1 cellular context compared by ENCODE assay signal in the genomic region with DNA sequence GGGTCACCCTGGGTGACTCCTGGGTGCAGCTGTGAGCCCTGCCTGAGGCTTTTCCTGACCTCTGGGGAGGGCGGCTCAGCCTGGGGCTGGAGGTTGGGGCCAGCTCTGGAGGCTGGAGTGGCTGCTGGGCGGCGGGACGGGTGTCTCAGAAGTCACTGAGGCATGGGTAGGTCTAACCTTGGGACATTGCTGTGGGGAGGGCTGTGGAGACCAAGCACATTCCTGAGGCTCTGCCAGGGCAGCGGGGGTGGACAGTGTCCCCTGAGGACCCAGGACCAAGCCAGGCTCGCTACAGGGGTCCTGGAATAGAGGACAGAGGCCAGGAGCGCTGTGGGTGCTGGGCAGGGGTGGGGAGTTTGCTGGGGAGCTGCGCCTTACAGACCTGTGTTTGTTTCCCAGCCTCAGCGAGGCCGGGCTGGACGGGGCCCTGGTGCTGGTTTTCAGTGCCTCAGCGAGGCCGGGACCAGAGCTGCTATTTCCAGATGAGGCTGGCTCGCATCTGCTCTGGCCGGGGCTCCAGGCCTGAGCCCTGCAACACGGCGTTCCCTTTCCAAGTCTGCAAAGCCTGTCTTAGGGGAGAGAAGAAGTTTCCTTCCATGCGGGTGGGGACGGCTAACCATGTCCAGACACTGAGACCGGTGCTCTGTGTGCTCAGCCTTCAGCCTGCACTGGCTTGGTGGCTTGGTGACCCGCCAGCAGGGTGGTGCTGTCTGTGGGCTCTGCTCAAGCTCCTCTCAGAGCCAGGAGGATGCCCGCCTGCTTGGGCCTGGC.
TF ChIP-seq lines count a peak whose summit lies in the region.

No MANE protein-coding gene starts in this region.

TF ChIP-seq in IMR-90, 13 proteins besides CTCF, POLR2A, EP300 and RAD21:
- TF ChIP-seq MAZ (IDR thresholded peaks at IDR 0.05; ENCODE audit: borderline replicate concordance, low read depth, low read length) (no peak), BHLHE40 (IDR thresholded peaks at IDR 0.05; ENCODE audit: low read depth, low read length) (no peak), SMC3 (IDR thresholded peaks at IDR 0.05; ENCODE audit: low read depth, low read length) (no peak), FOS (IDR thresholded peaks at IDR 0.05; ENCODE audit: low read depth, low read length) (no peak), MAFK (IDR thresholded peaks at IDR 0.05; ENCODE audit: low read depth, low read length) (no peak), RFX5 (IDR thresholded peaks at IDR 0.05; ENCODE audit: low read depth, low read length) (no peak)
- TF ChIP-seq, protein P1, sequence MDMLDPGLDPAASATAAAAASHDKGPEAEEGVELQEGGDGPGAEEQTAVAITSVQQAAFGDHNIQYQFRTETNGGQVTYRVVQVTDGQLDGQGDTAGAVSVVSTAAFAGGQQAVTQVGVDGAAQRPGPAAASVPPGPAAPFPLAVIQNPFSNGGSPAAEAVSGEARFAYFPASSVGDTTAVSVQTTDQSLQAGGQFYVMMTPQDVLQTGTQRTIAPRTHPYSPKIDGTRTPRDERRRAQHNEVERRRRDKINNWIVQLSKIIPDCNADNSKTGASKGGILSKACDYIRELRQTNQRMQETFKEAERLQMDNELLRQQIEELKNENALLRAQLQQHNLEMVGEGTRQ (IDR thresholded peaks at IDR 0.05; ENCODE audit: low read depth, low read length), result no peak
- TF ChIP-seq, protein P2, sequence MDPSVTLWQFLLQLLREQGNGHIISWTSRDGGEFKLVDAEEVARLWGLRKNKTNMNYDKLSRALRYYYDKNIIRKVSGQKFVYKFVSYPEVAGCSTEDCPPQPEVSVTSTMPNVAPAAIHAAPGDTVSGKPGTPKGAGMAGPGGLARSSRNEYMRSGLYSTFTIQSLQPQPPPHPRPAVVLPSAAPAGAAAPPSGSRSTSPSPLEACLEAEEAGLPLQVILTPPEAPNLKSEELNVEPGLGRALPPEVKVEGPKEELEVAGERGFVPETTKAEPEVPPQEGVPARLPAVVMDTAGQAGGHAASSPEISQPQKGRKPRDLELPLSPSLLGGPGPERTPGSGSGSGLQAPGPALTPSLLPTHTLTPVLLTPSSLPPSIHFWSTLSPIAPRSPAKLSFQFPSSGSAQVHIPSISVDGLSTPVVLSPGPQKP (IDR thresholded peaks at IDR 0.05; ENCODE audit: borderline replicate concordance, low read depth, low read length), result no peak
